In genomic region chr12:131765961-131766360, GRCh38 we compare ENCODE assay signal across 26 cellular contexts.
"Had no signal": no experiment of that assay in that cellular context is flagged by ENCODE, and none has a peak within 500 bp of the region (broad histone marks: within the 10 kb centered on the region; RNA-seq: fewer than 3 reads in every experiment).

No MANE protein-coding gene starts in this region.

- H3K4me1 ChIP-seq: SJCRH30 had no signal

- H3K4me2 ChIP-seq: SK-N-SH had no signal

- H3K4me3 Mint-ChIP-seq: activated CD8-positive, alpha-beta T cell treated with anti-CD3 and anti-CD28 coated beads, Interleukin-2, amount 10 ng/mL, durations not matched to agents 7 days and 5 days; activated naive CD8-positive, alpha-beta T cell; activated T-cell treated with anti-CD3 and anti-CD28 coated beads, Interleukin-2, amount 50 U/mL, for 24 hours had no signal

- H3K27me3 ChIP-seq: brain microvascular endothelial cell, cardiac muscle cell, SJCRH30 had no signal

- H3K9me3 Mint-ChIP-seq: activated T-cell treated with anti-CD3 and anti-CD28 coated beads, Interleukin-2, amount 50 U/mL, for 24 hours had no signal

- H3K27ac ChIP-seq: brain microvascular endothelial cell, cardiac muscle cell, RWPE1, SJCRH30, VCaP had no signal

- ATAC-seq: activated CD4-positive, CD25-positive, alpha-beta regulatory T cell treated with anti-CD3 and anti-CD28 coated beads, Interleukin-2, amount 50 U/mL, for 24 hours; activated CD8-positive, alpha-beta T cell treated with anti-CD3 and anti-CD28 coated beads, Interleukin-2, amount 10 ng/mL, durations not matched to agents 7 days and 5 days had no signal

- H3K9ac ChIP-seq: SK-N-SH had no signal

- H3K9me3 ChIP-seq: SJCRH30, SK-N-SH had no signal

- DNase-seq: activated CD4-positive, alpha-beta T cell treated with anti-CD3 and anti-CD28 coated beads for 4 hours; activated CD8-positive, alpha-beta memory T cell treated with anti-CD3 and anti-CD28 coated beads, Interleukin-2, amount 50 U/mL, for 48 hours; activated CD8-positive, alpha-beta T cell treated with anti-CD3 and anti-CD28 coated beads, Interleukin-2, amount 10 ng/mL, durations not matched to agents 7 days and 5 days; activated effector memory CD4-positive, alpha-beta T cell treated with anti-CD3 and anti-CD28 coated beads, Interleukin-2, amount 50 U/mL, for 16 hours; activated naive CD4-positive, alpha-beta T cell treated with Interleukin-2 at 50 U/mL for 16 hours; activated T-cell treated with anti-CD3 and anti-CD28 coated beads, Interleukin-2, amount 50 U/mL, for 24 hours; brain microvascular endothelial cell; Karpas-422; MM.1S; NCI-H1105; NCI-H1436; NCI-H187; NCI-H2081; NCI-H510A treated with DMSO at 0.1 percent for 48 hours; NCI-H69; NK-92 treated with Interleukin-12 subunit alpha and Interleukin-12 subunit beta, amount 100 ng/mL, for 24 hours; OCI-M1; Right ventricle myocardium superior; SJCRH30; SK-N-SH; T-helper 1 cell had no signal

- H3K27ac Mint-ChIP-seq: activated CD8-positive, alpha-beta T cell treated with anti-CD3 and anti-CD28 coated beads, Interleukin-2, amount 10 ng/mL, durations not matched to agents 7 days and 5 days; activated naive CD8-positive, alpha-beta T cell; activated T-cell treated with anti-CD3 and anti-CD28 coated beads, Interleukin-2, amount 50 U/mL, for 24 hours had no signal

- H3K4me3 ChIP-seq: cardiac muscle cell, SJCRH30 had no signal

- H3K27me3 Mint-ChIP-seq: activated naive CD8-positive, alpha-beta T cell; activated T-cell treated with anti-CD3 and anti-CD28 coated beads, Interleukin-2, amount 50 U/mL, for 24 hours had no signal
